In genomic region chr12:64625243-64626077, GRCh38 we compare ENCODE assay signal across 8 cellular contexts. TPM values are rescaled to one million over a fixed set of nuclear protein-coding genes. Genes with fewer than 3 reads are reported as not detected.
DNase-seq lines count a peak whose midpoint lies in the region; ATAC-seq and TF ChIP-seq lines count a peak whose summit lies in the region.

No MANE protein-coding gene starts in this region.

- no peak for TF ChIP-seq CTCF in BJ (IDR thresholded peaks at IDR 0.05; ENCODE audit: insufficient read depth, low read depth, low read length)
- no peak for TF ChIP-seq CTCF in cardiac fibroblast (IDR thresholded peaks at IDR 0.05; ENCODE audit: low read depth, low read length)

- no peaks in the 10 kb centered on the region for H3K27me3 ChIP-seq in BJ (ENCODE audit: control insufficient read depth, insufficient read depth, low read length)

- ATAC-seq in HG03342 (IDR thresholded peaks at IDR 0.05; ENCODE audit: unreplicated experiment), result peak; percentile 49
- ATAC-seq in left colon, result peak; percentile 92

- CTCF ChIA-PET in BJ (lab: Yijun Ruan, JAX), result interaction anchor here (1.0 to 1.3 kb wide), 3 partner anchors 9 to 73 kb away, joined by 3 to 5 read pairs (median 3); no protein-coding TSS in a partner anchor

- TF ChIP-seq POLR2A in GM19099 (IDR thresholded peaks at IDR 0.05; ENCODE audit: extremely low read depth, insufficient read length, low read depth), result peak; percentile 36

- intact Hi-C loops in left colon (cut with DNase I, micrococcal nuclease), result loop anchor here in 1 of 2 donors (10.0 kb wide), 1 partner anchor 49 kb away; no protein-coding TSS in a partner anchor

- DNase-seq in BJ (ENCODE audit: low read depth) (no peak), SKM-1 (lab: John Stamatoyannopoulos, UW; ENCODE audit: unreplicated experiment) (peak; percentile 51), cardiac fibroblast (ENCODE audit: low read depth in 2 of 2) (peak; percentile 89 to 93), left colon (peak; percentile 45 to 82), activated gamma-delta T cell treated with Interleukin-2 at 50 U/mL for 16 hours (no peak)
- DNase-seq in stimulated activated CD8-positive, alpha-beta memory T cell treated with anti-CD3 and anti-CD28 coated beads, Interleukin-4, amount 100 ng/mL, for 48 hours, result peak; percentile 39

- no peaks in the 10 kb centered on the region for H3K36me3 ChIP-seq in BJ (ENCODE audit: control insufficient read depth, insufficient read depth, low read length)

- peak overlapping the region; percentile 25 for H3K4me3 ChIP-seq in BJ (ENCODE audit: low read depth, low read length)
- H3K4me3 ChIP-seq in cardiac fibroblast (replicated peaks in 1 of 2; ENCODE audit: low read depth in 2 of 2, low read length in 2 of 2), result peak overlapping the region; percentile 30 to 45

- POLR2A ChIA-PET in BJ (lab: Charles Lee), result no interaction called here

RNA-seq across cellular contexts. Expression of gene RASSF3, which starts 15.2 kb away (rescaled TPM):
- 22.3 and 27.7 TPM in 2 replicates for polyA plus RNA-seq in BJ (2011; rRNA removed)
- polyA minus RNA-seq in BJ (2011; rRNA and poly(A)+ RNA removed), result 28.0 and 38.6 TPM in 2 replicates
- 100 to 1,000 TPM in 1 of 2 donors, 10 to 100 TPM in 1; 88.4 to 104 TPM for total RNA-seq in left colon

Comparison
In these comparisons a context has a peak if more than half of its experiments do, and no peak if none do; other contexts are left out.
1. DNase-seq: peak in SKM-1 (single experiment), cardiac fibroblast (2 of 2), left colon (2 of 2) and stimulated activated CD8-positive, alpha-beta memory T cell treated with anti-CD3 and anti-CD28 coated beads, Interleukin-4, amount 100 ng/mL, for 48 hours (single experiment); none in BJ (single experiment) and activated gamma-delta T cell treated with Interleukin-2 at 50 U/mL for 16 hours (single experiment).